In genomic region chr1:156684227-156684782, GRCh38 we compare ENCODE assay signal across 8 cellular contexts. TPM values are rescaled to one million over a fixed set of nuclear protein-coding genes. Genes with fewer than 3 reads are reported as not detected.
DNase-seq lines count a peak whose midpoint lies in the region; ATAC-seq and TF ChIP-seq lines count a peak whose summit lies in the region.

No MANE protein-coding gene starts in this region.

- H3K4me1 Mint-ChIP-seq in T-helper 1 cell treated with Interleukin-12 subunit alpha and Interleukin-12 subunit beta and Interleukin-4 antibody, amounts not matched to agents 30 μg/mL and 1 μg/mL, for 36 hours (ENCODE audit: low read depth) = peaks cover 19% of the 10 kb centered on the region

- peaks cover 41% of the 10 kb centered on the region for H3K27me3 Mint-ChIP-seq in T-helper 1 cell treated with Interleukin-12 subunit alpha and Interleukin-12 subunit beta and Interleukin-4 antibody, amounts not matched to agents 30 μg/mL and 1 μg/mL, for 36 hours (ENCODE audit: low read depth)

- H3K4me3 ChIP-seq in BJ (ENCODE audit: low read depth, low read length) = no peak overlapping the region
- H3K4me3 ChIP-seq in lower leg skin (ENCODE audit: low read depth, poor library complexity, severe bottlenecking) = no peak overlapping the region
- no peak overlapping the region for H3K4me3 ChIP-seq in dorsolateral prefrontal cortex

- no peak for ATAC-seq in GM18870 (IDR thresholded peaks at IDR 0.05; ENCODE audit: unreplicated experiment)
- ATAC-seq in HG03159 (IDR thresholded peaks at IDR 0.05; ENCODE audit: unreplicated experiment) = no peak

- intact Hi-C loops in lower leg skin (cut with DNase I; ENCODE audit: low total_unique reads) (no loop called here), dorsolateral prefrontal cortex (cut with DNase I) (loop anchor here in 1 of 2 donors (10.0 kb wide), 1 partner anchor 200 kb away; no protein-coding TSS in a partner anchor)

- 69 to 70% methylated on average over 5 of the region's 5 CpGs for WGBS in lower leg skin, 2 donors

- TF ChIP-seq CTCF in BJ (IDR thresholded peaks at IDR 0.05; ENCODE audit: insufficient read depth, low read depth, low read length) (peak; percentile 23; the same call in 1 of the 2 replicates), GM20000 (IDR thresholded peaks at IDR 0.05; ENCODE audit: extremely low read depth, missing control alignments) (peak; percentile 9), lower leg skin (IDR thresholded peaks at IDR 0.05) (no peak), dorsolateral prefrontal cortex (IDR thresholded peaks at IDR 0.05 in 54 of 56, conservative IDR thresholded peaks at IDR 0.05 in 2 of 56; ENCODE audit: low read depth in 1 of 56, partially characterized antibody in 56 of 56) (peak in 1 of 56 donors; percentile 7)

- H3K27ac Mint-ChIP-seq in T-helper 1 cell treated with Interleukin-12 subunit alpha and Interleukin-12 subunit beta and Interleukin-4 antibody, amounts not matched to agents 30 μg/mL and 1 μg/mL, for 36 hours = peak overlapping the region; percentile 58

- no peaks in the 10 kb centered on the region for H3K36me3 Mint-ChIP-seq in T-helper 1 cell treated with Interleukin-12 subunit alpha and Interleukin-12 subunit beta and Interleukin-4 antibody, amounts not matched to agents 30 μg/mL and 1 μg/mL, for 36 hours (ENCODE audit: low read depth)

- TF ChIP-seq POLR2A in lower leg skin (IDR thresholded peaks at IDR 0.05) = no peak

- POLR2A ChIA-PET in BJ (lab: Charles Lee) = no interaction called here

- CTCF ChIA-PET in BJ (lab: Yijun Ruan, JAX) = interaction anchor here (0.8 to 31.9 kb wide), 7 partner anchors 6 to 244 kb away, joined by 3 to 1556 read pairs (median 117); partner anchors contain the start of genes CRABP2, INSRR, ISG20L2 and METTL25B

- DNase-seq in BJ (ENCODE audit: low read depth) (no peak), GM20000 (ENCODE audit: low spot score) (no peak), fibroblast of peridontal ligament (ENCODE audit: extremely low read depth) (peak; percentile 51), lower leg skin (ENCODE audit: low spot score in 2 of 2) (no peak), dorsolateral prefrontal cortex (no peak)

- H3K9me3 Mint-ChIP-seq in T-helper 1 cell treated with Interleukin-12 subunit alpha and Interleukin-12 subunit beta and Interleukin-4 antibody, amounts not matched to agents 30 μg/mL and 1 μg/mL, for 36 hours = no peaks in the 10 kb centered on the region

- no peak overlapping the region for H3K4me3 Mint-ChIP-seq in T-helper 1 cell treated with Interleukin-12 subunit alpha and Interleukin-12 subunit beta and Interleukin-4 antibody, amounts not matched to agents 30 μg/mL and 1 μg/mL, for 36 hours

- no peaks in the 10 kb centered on the region for H3K27me3 ChIP-seq in BJ (ENCODE audit: control insufficient read depth, insufficient read depth, low read length)
- peaks cover 0 to 5% (median 0%) of the 10 kb centered on the region in 45 donors for H3K27me3 ChIP-seq in dorsolateral prefrontal cortex

- no peak overlapping the region for H3K27ac ChIP-seq in dorsolateral prefrontal cortex

- no peaks in the 10 kb centered on the region for H3K36me3 ChIP-seq in BJ (ENCODE audit: control insufficient read depth, insufficient read depth, low read length)

RNA-seq across cellular contexts. Expression of gene NES, which starts 7.1 kb away (rescaled TPM):
- polyA plus RNA-seq in BJ (2011; rRNA removed) = 15.0 and 17.5 TPM in 2 replicates
- polyA minus RNA-seq in BJ (2011; rRNA and poly(A)+ RNA removed) = 18.6 and 21.1 TPM in 2 replicates
- total RNA-seq in lower leg skin = 1 to 10 TPM; 2.4 to 8.9 (median 5.0) TPM
- total RNA-seq in dorsolateral prefrontal cortex = 10 to 100 TPM in 116 of 120 experiments, 1 to 10 TPM in 4; 6.0 to 31.4 (median 15.6) TPM

RNA-seq across cellular contexts. Expression of gene CRABP2, which starts 21.1 kb away (rescaled TPM):
- polyA plus RNA-seq in BJ (2011; rRNA removed) = 52.8 and 75.9 TPM in 2 replicates
- polyA minus RNA-seq in BJ (2011; rRNA and poly(A)+ RNA removed) = 10.0 and 18.5 TPM in 2 replicates
- 100 to 1,000 TPM in 1 of 4 donors, 10 to 100 TPM in 3; 67.9 to 103 (median 96.1) TPM for total RNA-seq in lower leg skin
- total RNA-seq in dorsolateral prefrontal cortex = 10 to 100 TPM in 47 of 120 experiments, 1 to 10 TPM in 73; 1.8 to 25.0 (median 9.2) TPM

RNA-seq across cellular contexts. Expression of gene BCAN, which starts 42.4 kb away (rescaled TPM):
- polyA plus RNA-seq in BJ (2011; rRNA removed) = 0.02 TPM in 1 of 2 replicates, not detected in the other
- polyA minus RNA-seq in BJ (2011; rRNA and poly(A)+ RNA removed) = not detected in 2 replicates
- total RNA-seq in lower leg skin = 10 to 100 TPM; 21.9 to 50.1 (median 26.0) TPM
- total RNA-seq in dorsolateral prefrontal cortex = 100 to 1,000 TPM in 103 of 120 experiments, 10 to 100 TPM in 17; 56.3 to 240 (median 123) TPM

RNA-seq across cellular contexts. Expression of gene METTL25B, which starts 44.0 kb away (rescaled TPM):
- polyA plus RNA-seq in BJ (2011; rRNA removed) = 9.5 and 14.6 TPM in 2 replicates
- 8.6 and 11.3 TPM in 2 replicates for polyA minus RNA-seq in BJ (2011; rRNA and poly(A)+ RNA removed)
- total RNA-seq in lower leg skin (10 to 100 TPM; 20.3 to 39.0 (median 28.2) TPM), dorsolateral prefrontal cortex (10 to 100 TPM; 18.8 to 53.1 (median 32.3) TPM)

RNA-seq across cellular contexts. Expression of gene ISG20L2, which starts 44.3 kb away (rescaled TPM):
- 30.6 and 36.6 TPM in 2 replicates for polyA plus RNA-seq in BJ (2011; rRNA removed)
- 13.3 and 22.1 TPM in 2 replicates for polyA minus RNA-seq in BJ (2011; rRNA and poly(A)+ RNA removed)
- total RNA-seq in lower leg skin (10 to 100 TPM; 13.4 to 21.4 (median 16.7) TPM), dorsolateral prefrontal cortex (10 to 100 TPM; 16.3 to 48.9 (median 30.2) TPM)

Comparison
In these comparisons a context has a peak if more than half of its experiments do, and no peak if none do; other contexts are left out.
1. CTCF ChIP-seq: peak in BJ (single experiment) and GM20000 (single experiment); none in lower leg skin (0 of 3).